ENCODE assay signal across 8 cellular contexts in genomic region chr5:177311361-177311722, GRCh38. TPM values are rescaled to one million over a fixed set of nuclear protein-coding genes. Genes with fewer than 3 reads are reported as not detected.
A peak's percentile ranks its signal among the peaks of the same experiment; 100 is the strongest.
DNase-seq lines count a peak whose midpoint lies in the region; ATAC-seq and TF ChIP-seq lines count a peak whose summit lies in the region.

No MANE protein-coding gene starts in this region.

- H3K9ac ChIP-seq in fibroblast of lung (ENCODE audit: insufficient read depth, low read length) = peak overlapping the region; percentile 46
- H3K9ac ChIP-seq in parathyroid adenoma = no peak overlapping the region

- TF ChIP-seq CTCF in Peyer's patch (IDR thresholded peaks at IDR 0.05) = peak in 2 of 6 experiments; percentile 6
- TF ChIP-seq CTCF in fibroblast of lung (conservative IDR thresholded peaks at IDR 0.05 in 1 of 2, IDR thresholded peaks at IDR 0.05 in 1 of 2; ENCODE audit: low read depth in 1 of 2, low read length in 2 of 2) = no peak
- no peak for TF ChIP-seq CTCF in parathyroid adenoma (IDR thresholded peaks at IDR 0.05)
- TF ChIP-seq CTCF in GM10266 (IDR thresholded peaks at IDR 0.05; ENCODE audit: control insufficient read depth, insufficient read depth, low read depth, missing control alignments) = no peak

- peak; percentile 62 for DNase-seq in activated effector memory CD4-positive, alpha-beta T cell treated with anti-CD3 and anti-CD28 coated beads, Interleukin-2, amount 50 U/mL, for 16 hours
- no peak for DNase-seq in activated effector memory CD4-positive, alpha-beta T cell treated with Interleukin-2 at 50 U/mL for 16 hours
- DNase-seq in Peyer's patch (no peak), fibroblast of lung (ENCODE audit: low read depth in 2 of 2) (no peak), GM10266 (ENCODE audit: extremely low spot score) (no peak), NCI-H524 (lab: John Stamatoyannopoulos, UW) (no peak)

- H3K4me2 ChIP-seq in fibroblast of lung (ENCODE audit: extremely low read depth, insufficient read depth, low read length) = peak overlapping the region; percentile 96
- peak overlapping the region; percentile 94 for H3K4me2 ChIP-seq in parathyroid adenoma (ENCODE audit: low read length)

- H3K79me2 ChIP-seq in fibroblast of lung (ENCODE audit: control insufficient read depth, insufficient read depth, low read length) (peaks cover 21% of the 10 kb centered on the region), parathyroid adenoma (no peaks in the 10 kb centered on the region)

- H3K36me3 ChIP-seq in Peyer's patch = peaks cover 0 to 15% (median 0%) of the 10 kb centered on the region in 3 donors
- peaks cover 15% of the 10 kb centered on the region for H3K36me3 ChIP-seq in fibroblast of lung (ENCODE audit: control insufficient read depth, insufficient read depth, low read length)
- no peaks in the 10 kb centered on the region for H3K36me3 ChIP-seq in parathyroid adenoma (ENCODE audit: control insufficient read depth, insufficient read depth, low read length)

- H3K9me3 ChIP-seq in Peyer's patch (no peaks in the 10 kb centered on the region), fibroblast of lung (ENCODE audit: control insufficient read depth, insufficient read depth, low read depth, low read length) (no peaks in the 10 kb centered on the region), parathyroid adenoma (ENCODE audit: control insufficient read depth, low read length) (no peaks in the 10 kb centered on the region)

- no peaks in the 10 kb centered on the region for H4K20me1 ChIP-seq in fibroblast of lung (ENCODE audit: control insufficient read depth, extremely low read depth, insufficient read depth, low read length)

- peak overlapping the region in 3 of 4 donors; percentile 1 to 60 (median 35) for H3K27ac ChIP-seq in Peyer's patch
- peak overlapping the region; percentile 78 for H3K27ac ChIP-seq in fibroblast of lung (ENCODE audit: insufficient read depth, low read length)
- no peak overlapping the region for H3K27ac ChIP-seq in parathyroid adenoma

- H2AFZ ChIP-seq in fibroblast of lung (ENCODE audit: low read length) (no peak overlapping the region), parathyroid adenoma (peak overlapping the region; percentile 40)

- H3K27me3 ChIP-seq in Peyer's patch (no peaks in the 10 kb centered on the region), fibroblast of lung (ENCODE audit: control insufficient read depth, insufficient read depth, low read length) (no peaks in the 10 kb centered on the region), parathyroid adenoma (ENCODE audit: control insufficient read depth, insufficient read depth, low read length) (no peaks in the 10 kb centered on the region)

- TF ChIP-seq POLR2A in Peyer's patch (IDR thresholded peaks at IDR 0.05) = no peak

- H3K4me1 ChIP-seq in Peyer's patch (peaks cover 6 to 41% (median 24%) of the 10 kb centered on the region in 4 donors), fibroblast of lung (ENCODE audit: control insufficient read depth, extremely low read depth, insufficient read depth, low read length) (peaks cover 14% of the 10 kb centered on the region), parathyroid adenoma (peaks cover 10% of the 10 kb centered on the region)

- peak overlapping the region; percentile 36 to 63 (median 53) for H3K4me3 ChIP-seq in Peyer's patch
- peak overlapping the region; percentile 49 to 70 (median 66) for H3K4me3 ChIP-seq in fibroblast of lung (replicated peaks in 1 of 4; ENCODE audit: control extremely low read depth in 1 of 4, insufficient read depth in 1 of 4, low read depth in 3 of 4, low read length in 4 of 4)
- peak overlapping the region; percentile 62 for H3K4me3 ChIP-seq in parathyroid adenoma (ENCODE audit: low read depth, low read length)

- no peak for ATAC-seq in HG03521 (IDR thresholded peaks at IDR 0.05; ENCODE audit: unreplicated experiment)

RNA-seq across cellular contexts. Expression of gene MXD3, which starts 0.4 kb away (rescaled TPM):
- total RNA-seq in Peyer's patch = 10 to 100 TPM in 3 of 4 donors, 1 to 10 TPM in 1; 6.8 to 25.8 (median 18.5) TPM
- 1.0 and 6.6 TPM in 2 replicates for total RNA-seq in fibroblast of lung
- polyA plus RNA-seq in fibroblast of lung = 1.8 and 3.4 TPM in 2 replicates
- 3.6 and 9.8 TPM in 2 replicates for polyA plus RNA-seq in fibroblast of lung (2012)
- 1.2 and 1.5 TPM in 2 replicates for polyA minus RNA-seq in fibroblast of lung (ENCODE audit: low replicate concordance)

RNA-seq across cellular contexts. Expression of gene PRELID1, which starts 7.7 kb away (rescaled TPM):
- total RNA-seq in Peyer's patch (100 to 1,000 TPM in 3 of 4 donors, 10 to 100 TPM in 1; 55.3 to 215 (median 132) TPM), fibroblast of lung (56.8 and 64.2 TPM in 2 replicates)
- 145 and 226 TPM in 2 replicates for polyA plus RNA-seq in fibroblast of lung
- 134 and 217 TPM in 2 replicates for polyA plus RNA-seq in fibroblast of lung (2012)
- polyA minus RNA-seq in fibroblast of lung (ENCODE audit: low replicate concordance) = 137 and 147 TPM in 2 replicates

RNA-seq across cellular contexts. Expression of gene RAB24, which starts 7.8 kb away (rescaled TPM):
- 10 to 100 TPM; 37.0 to 58.6 (median 46.3) TPM for total RNA-seq in Peyer's patch
- total RNA-seq in fibroblast of lung = 22.1 and 25.9 TPM in 2 replicates
- polyA plus RNA-seq in fibroblast of lung = 27.9 and 34.2 TPM in 2 replicates
- polyA plus RNA-seq in fibroblast of lung (2012) = 30.7 and 30.9 TPM in 2 replicates
- polyA minus RNA-seq in fibroblast of lung (ENCODE audit: low replicate concordance) = 4.0 and 13.4 TPM in 2 replicates

RNA-seq across cellular contexts. Expression of gene LMAN2, which starts 40.1 kb away (rescaled TPM):
- 100 to 1,000 TPM; 193 to 321 (median 268) TPM for total RNA-seq in Peyer's patch
- 294 and 396 TPM in 2 replicates for total RNA-seq in fibroblast of lung
- 145 and 221 TPM in 2 replicates for polyA plus RNA-seq in fibroblast of lung
- 183 and 234 TPM in 2 replicates for polyA plus RNA-seq in fibroblast of lung (2012)
- 331 and 337 TPM in 2 replicates for polyA minus RNA-seq in fibroblast of lung (ENCODE audit: low replicate concordance)

RNA-seq across cellular contexts. Expression of gene RGS14, which starts 46.4 kb away (rescaled TPM):
- total RNA-seq in Peyer's patch (10 to 100 TPM; 19.4 to 41.0 (median 23.3) TPM), fibroblast of lung (2.6 and 4.1 TPM in 2 replicates)
- 2.5 and 3.1 TPM in 2 replicates for polyA plus RNA-seq in fibroblast of lung
- polyA plus RNA-seq in fibroblast of lung (2012) = 3.1 and 4.2 TPM in 2 replicates
- 1.8 and 4.3 TPM in 2 replicates for polyA minus RNA-seq in fibroblast of lung (ENCODE audit: low replicate concordance)
